Comparison of ENCODE assay signal across 8 cellular contexts in genomic region chr13:94710881-94711560, GRCh38. TPM values are rescaled to one million over a fixed set of nuclear protein-coding genes. Genes with fewer than 3 reads are reported as not detected.
DNase-seq lines count a peak whose midpoint lies in the region; ATAC-seq and TF ChIP-seq lines count a peak whose summit lies in the region.

No MANE protein-coding gene starts in this region.

- H3K27ac Mint-ChIP-seq in activated naive CD8-positive, alpha-beta T cell, result no peak overlapping the region
- H3K27ac Mint-ChIP-seq in activated naive CD8-positive, alpha-beta T cell treated with anti-CD3 and anti-CD28 coated beads for 36 hours, result no peak overlapping the region

- no peaks in the 10 kb centered on the region for H3K9me3 ChIP-seq in esophagus squamous epithelium
- no peaks in the 10 kb centered on the region for H3K9me3 ChIP-seq in spleen
- H3K9me3 ChIP-seq in adrenal gland (replicated peaks in 1 of 3), result no peaks in the 10 kb centered on the region

- H3K27ac ChIP-seq in esophagus squamous epithelium, result peak overlapping the region; percentile 60 to 90 (median 87)
- no peak overlapping the region for H3K27ac ChIP-seq in spleen
- H3K27ac ChIP-seq in adrenal gland, result no peak overlapping the region

- no peaks in the 10 kb centered on the region for H3K36me3 ChIP-seq in esophagus squamous epithelium
- no peaks in the 10 kb centered on the region for H3K36me3 ChIP-seq in spleen
- no peaks in the 10 kb centered on the region for H3K36me3 ChIP-seq in adrenal gland (replicated peaks in 1 of 2)

- H3K36me3 Mint-ChIP-seq in activated naive CD8-positive, alpha-beta T cell, result no peaks in the 10 kb centered on the region
- no peaks in the 10 kb centered on the region for H3K36me3 Mint-ChIP-seq in activated naive CD8-positive, alpha-beta T cell treated with anti-CD3 and anti-CD28 coated beads for 36 hours

- TF ChIP-seq CTCF in esophagus squamous epithelium (IDR thresholded peaks at IDR 0.05) (peak in 4 of 6 experiments; percentile 7 to 57 (median 34)), spleen (IDR thresholded peaks at IDR 0.05 in 8 of 11, conservative IDR thresholded peaks at IDR 0.05 in 3 of 11) (no peak), adrenal gland (IDR thresholded peaks at IDR 0.05) (no peak)

- peaks cover 11 to 88% (median 21%) of the 10 kb centered on the region in 3 donors for H3K4me1 ChIP-seq in esophagus squamous epithelium
- H3K4me1 ChIP-seq in spleen, result peaks cover 16 to 57% (median 43%) of the 10 kb centered on the region in 6 donors
- peaks cover 0 to 20% of the 10 kb centered on the region in 2 donors for H3K4me1 ChIP-seq in adrenal gland (replicated peaks in 1 of 2)

- TF ChIP-seq POLR2A in esophagus squamous epithelium (IDR thresholded peaks at IDR 0.05), result no peak
- no peak for TF ChIP-seq POLR2A in spleen (IDR thresholded peaks at IDR 0.05)
- no peak for TF ChIP-seq POLR2A in adrenal gland (IDR thresholded peaks at IDR 0.05)

- intact Hi-C loops in esophagus squamous epithelium (cut with DNase I), result no loop called here
- intact Hi-C loops in spleen (cut with DNase I; ENCODE audit: low total_unique reads), result no loop called here
- intact Hi-C loops in cardiac septum (cut with DNase I), result no loop called here
- intact Hi-C loops in adrenal gland (cut with DNase I), result no loop called here

- DNase-seq in activated naive CD8-positive, alpha-beta T cell treated with anti-CD3 and anti-CD28 coated beads for 36 hours, result no peak
- peak; percentile 81 for DNase-seq in OCI-M1 (lab: John Stamatoyannopoulos, UW)
- DNase-seq in esophagus squamous epithelium (lab: John Stamatoyannopoulos, UW), result no peak
- DNase-seq in spleen, result peak; percentile 71
- no peak for DNase-seq in cardiac septum (ENCODE audit: low spot score)
- no peak for DNase-seq in adrenal gland

- 0 to 8% methylated on average over 2 to 26 of the region's 81 CpGs for WGBS in esophagus squamous epithelium, 2 donors
- 2 to 5% (median 2%) methylated on average over 17 to 81 of the region's 81 CpGs for WGBS in spleen, 5 donors
- 4 to 13% (median 7%) methylated on average over 12 to 81 of the region's 81 CpGs for WGBS in adrenal gland, 4 donors

- peaks cover 27% of the 10 kb centered on the region for H3K4me1 Mint-ChIP-seq in activated naive CD8-positive, alpha-beta T cell (ENCODE audit: low read depth)
- peaks cover 19% of the 10 kb centered on the region for H3K4me1 Mint-ChIP-seq in activated naive CD8-positive, alpha-beta T cell treated with anti-CD3 and anti-CD28 coated beads for 36 hours

- peak overlapping the region; percentile 20 for H3K4me3 Mint-ChIP-seq in activated naive CD8-positive, alpha-beta T cell
- H3K4me3 Mint-ChIP-seq in activated naive CD8-positive, alpha-beta T cell treated with anti-CD3 and anti-CD28 coated beads for 36 hours, result no peak overlapping the region

- no peaks in the 10 kb centered on the region for H3K9me3 Mint-ChIP-seq in activated naive CD8-positive, alpha-beta T cell (ENCODE audit: low read depth)
- no peaks in the 10 kb centered on the region for H3K9me3 Mint-ChIP-seq in activated naive CD8-positive, alpha-beta T cell treated with anti-CD3 and anti-CD28 coated beads for 36 hours

- H3K27me3 ChIP-seq in esophagus squamous epithelium (peaks cover 0 to 97% (median 15%) of the 10 kb centered on the region in 4 donors), spleen (replicated peaks in 1 of 7) (peaks cover 12 to 100% (median 95%) of the 10 kb centered on the region in 7 donors), adrenal gland (peaks cover 81% of the 10 kb centered on the region)

- H3K4me3 ChIP-seq in esophagus squamous epithelium (peak overlapping the region; percentile 66 to 75 (median 69)), spleen (peak overlapping the region in 7 of 8 donors; percentile 4 to 61 (median 23)), adrenal gland (peak overlapping the region in 1 of 4 donors; percentile 28)

- peaks cover 50% of the 10 kb centered on the region for H3K27me3 Mint-ChIP-seq in activated naive CD8-positive, alpha-beta T cell
- peaks cover 82% of the 10 kb centered on the region for H3K27me3 Mint-ChIP-seq in activated naive CD8-positive, alpha-beta T cell treated with anti-CD3 and anti-CD28 coated beads for 36 hours

- ATAC-seq in HG02623 (IDR thresholded peaks at IDR 0.05; ENCODE audit: unreplicated experiment), result peak; percentile 49

RNA-seq across cellular contexts. Expression of gene SOX21, which starts 1.3 kb away (rescaled TPM):
- total RNA-seq in activated naive CD8-positive, alpha-beta T cell treated with anti-CD3 and anti-CD28 coated beads for 36 hours, result not detected
- total RNA-seq in esophagus squamous epithelium (10 to 100 TPM in 2 of 4 donors, 1 to 10 TPM in 2; 6.7 to 11.6 (median 10.1) TPM), spleen (not detected), cardiac septum (not detected), adrenal gland (not detected)
- polyA plus RNA-seq in spleen (not detected), adrenal gland (not detected)

Comparison
In these comparisons a context has a peak if more than half of its experiments do, and no peak if none do; other contexts are left out.
1. DNase-seq: peak in OCI-M1 (single experiment) and spleen (single experiment); none in activated naive CD8-positive, alpha-beta T cell treated with anti-CD3 and anti-CD28 coated beads for 36 hours (single experiment), esophagus squamous epithelium (single experiment), cardiac septum (single experiment) and adrenal gland (0 of 7).
2. H3K27ac ChIP-seq: peak in esophagus squamous epithelium (4 of 4); none in spleen (0 of 8) and adrenal gland (0 of 5).
3. CTCF ChIP-seq: peak in esophagus squamous epithelium (4 of 6); none in spleen (0 of 11) and adrenal gland (0 of 6).